11 cellular contexts compared by ENCODE assay signal in the genomic region with DNA sequence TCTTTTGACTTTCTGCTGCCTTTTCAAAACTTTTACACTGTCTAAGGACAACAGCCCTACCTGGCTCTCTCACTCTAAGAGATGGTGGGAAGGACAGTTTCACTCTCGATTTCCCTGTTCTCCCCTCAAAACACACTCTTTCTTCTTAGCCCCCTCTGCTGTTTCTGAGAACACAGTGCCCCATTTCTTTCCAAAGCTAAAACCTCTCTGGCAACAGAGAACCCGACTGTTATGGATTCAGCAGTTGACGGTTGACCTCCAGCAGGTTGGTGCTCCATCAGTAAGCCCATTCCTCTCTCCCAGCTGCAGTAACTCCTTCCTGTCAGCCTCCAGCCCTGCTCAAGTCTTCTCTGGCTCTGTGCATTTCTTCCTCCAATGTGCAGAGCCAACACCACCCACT.
DNase-seq lines count a peak whose midpoint lies in the region; ATAC-seq, FAIRE-seq and TF ChIP-seq lines count a peak whose summit lies in the region.
"Had no signal": no experiment of that assay in that cellular context is flagged by ENCODE, and none has a peak within 500 bp of the region (broad histone marks: within the 10 kb centered on the region; RNA-seq: fewer than 3 reads in every experiment).

No MANE protein-coding gene starts in this region.

- no peak overlapping the region for H3K27ac Mint-ChIP-seq in astrocyte (ENCODE audit: unreplicated experiment)
- H3K27ac Mint-ChIP-seq: activated naive CD4-positive, alpha-beta T cell treated with anti-CD3 and anti-CD28 coated beads, Interleukin-2, amount 50 U/mL, for 24 hours; CD4-positive, CD25-positive, alpha-beta regulatory T cell had no signal

- WGBS in aorta, 2 donors: 0 to 5% methylated on average over 3 of the region's 3 CpGs

- H3K4me2 ChIP-seq in astrocyte (ENCODE audit: low read length): peak overlapping the region; percentile 56

- intact Hi-C loops in Right ventricle myocardium inferior (cut with DNase I) (loop anchor here (5.0 kb wide), 1 partner anchor 93 kb away; the partner anchor contains the start of gene ARHGAP29), cardiac septum (cut with DNase I) (loop anchor here (5.0 kb wide), 1 partner anchor 283 kb away; no protein-coding TSS in a partner anchor), aorta (cut with DNase I) (loop anchor here (1.0 to 10.0 kb wide), 4 partner anchors 93 to 288 kb away; partner anchors contain the start of gene ARHGAP29 (in 1 of the 2))

- DNase-seq in Right ventricle myocardium inferior (ENCODE audit: missing footprints) (no peak), cardiac septum (ENCODE audit: low spot score) (no peak), astrocyte (ENCODE audit: low read depth) (no peak), iPS-NIHi11 (ENCODE audit: low spot score) (peak; percentile 23), aorta (no peak), substantia nigra (lab: John Stamatoyannopoulos, UW) (no peak), NCI-H2081 (lab: John Stamatoyannopoulos, UW) (no peak)
- DNase-seq in activated CD4-positive, alpha-beta T cell treated with anti-CD3 and anti-CD28 coated beads, Interleukin-2, amount 50 U/mL, for 1 hour: no peak
- DNase-seq: CD4-positive, CD25-positive, alpha-beta regulatory T cell; occipital lobe had no signal

- H3K36me3 ChIP-seq in astrocyte (ENCODE audit: insufficient read depth, low read length) (no peaks in the 10 kb centered on the region), aorta (ENCODE audit: control insufficient read depth in 1 of 2, insufficient read depth in 2 of 2, low read length in 1 of 2) (no peaks in the 10 kb centered on the region)

- no peak overlapping the region for H3K4me3 Mint-ChIP-seq in astrocyte (ENCODE audit: unreplicated experiment)
- H3K4me3 Mint-ChIP-seq: activated naive CD4-positive, alpha-beta T cell treated with anti-CD3 and anti-CD28 coated beads, Interleukin-2, amount 50 U/mL, for 24 hours; CD4-positive, CD25-positive, alpha-beta regulatory T cell had no signal

- no peaks in the 10 kb centered on the region for H3K9me3 ChIP-seq in astrocyte (ENCODE audit: insufficient read depth, low read depth, low read length)
- no peaks in the 10 kb centered on the region for H3K9me3 ChIP-seq in aorta (ENCODE audit: control insufficient read depth, low read length)

- no peaks in the 10 kb centered on the region for H4K20me1 ChIP-seq in astrocyte (ENCODE audit: insufficient read depth, low read length)

- H3K4me1 Mint-ChIP-seq in astrocyte (ENCODE audit: low read depth, unreplicated experiment): peaks cover 51% of the 10 kb centered on the region

- H3K27me3 Mint-ChIP-seq in astrocyte (ENCODE audit: low read depth, unreplicated experiment): no peaks in the 10 kb centered on the region

- H3K9me3 Mint-ChIP-seq in astrocyte (ENCODE audit: unreplicated experiment): no peaks in the 10 kb centered on the region
- H3K9me3 Mint-ChIP-seq: activated naive CD4-positive, alpha-beta T cell treated with anti-CD3 and anti-CD28 coated beads, Interleukin-2, amount 50 U/mL, for 24 hours; CD4-positive, CD25-positive, alpha-beta regulatory T cell had no signal

- peak overlapping the region; percentile 35 for H3K9ac ChIP-seq in astrocyte (ENCODE audit: low read length)

- peak; percentile 20 for ATAC-seq in Right ventricle myocardium inferior
- ATAC-seq in aorta (ENCODE audit: low FRiP score): peak; percentile 46

- H3K36me3 Mint-ChIP-seq in astrocyte (ENCODE audit: low read depth, unreplicated experiment): no peaks in the 10 kb centered on the region
- H3K36me3 Mint-ChIP-seq: activated naive CD4-positive, alpha-beta T cell treated with anti-CD3 and anti-CD28 coated beads, Interleukin-2, amount 50 U/mL, for 24 hours; CD4-positive, CD25-positive, alpha-beta regulatory T cell had no signal

- no peaks in the 10 kb centered on the region for H3K27me3 ChIP-seq in astrocyte (ENCODE audit: insufficient read depth, low read length)
- H3K27me3 ChIP-seq in aorta (ENCODE audit: control insufficient read depth in 1 of 2, insufficient read depth in 2 of 2, low read length in 1 of 2): no peaks in the 10 kb centered on the region

- H3K4me3 ChIP-seq in astrocyte (ENCODE audit: insufficient read depth, low read depth, low read length) (no peak overlapping the region), aorta (ENCODE audit: low read length in 2 of 2) (no peak overlapping the region)

- H3K27ac ChIP-seq in astrocyte (ENCODE audit: low read depth, low read length) (no peak overlapping the region), aorta (ENCODE audit: low read depth in 1 of 2, low read length in 2 of 2) (no peak overlapping the region), substantia nigra (ENCODE audit: low read depth, low read length, poor library complexity, severe bottlenecking) (no peak overlapping the region)

- peak overlapping the region; percentile 40 for H2AFZ ChIP-seq in astrocyte (ENCODE audit: low read depth, low read length)

- no peaks in the 10 kb centered on the region for H3K79me2 ChIP-seq in astrocyte (ENCODE audit: insufficient read depth, low read length)

- H3K4me1 ChIP-seq in astrocyte (ENCODE audit: insufficient read depth, low read length) (peaks cover 48% of the 10 kb centered on the region), aorta (ENCODE audit: control insufficient read depth in 1 of 2, insufficient read depth in 2 of 2, low read length in 2 of 2) (peaks cover 3 to 5% of the 10 kb centered on the region in 2 donors)

- FAIRE-seq in astrocyte (lab: Jason Lieb, UNC): no peak

- peak; percentile 49 for TF ChIP-seq CTCF in astrocyte (IDR thresholded peaks at IDR 0.05; ENCODE audit: insufficient read depth, low read depth, low read length)
